In genomic region chr17:29611351-29612093, GRCh38 we compare ENCODE assay signal across 22 cellular contexts.
"Had no signal": no experiment of that assay in that cellular context is flagged by ENCODE, and none has a peak within 500 bp of the region (broad histone marks: within the 10 kb centered on the region; RNA-seq: fewer than 3 reads in every experiment).

No MANE protein-coding gene starts in this region.

- H3K4me3 ChIP-seq: ascending aorta, body of pancreas had no signal

- H3K9me3 ChIP-seq: ascending aorta, body of pancreas had no signal

- H3K27ac ChIP-seq: ascending aorta, body of pancreas had no signal

- H3K27ac Mint-ChIP-seq: activated B cell treated with CpG ODN at 0.5 μM for 24 hours; activated CD4-positive, alpha-beta memory T cell treated with anti-CD3 and anti-CD28 coated beads, Interleukin-2, amount 10 ng/mL, durations not matched to agents 7 days and 5 days; activated CD4-positive, alpha-beta T cell treated with anti-CD3 and anti-CD28 coated beads, Interleukin-2, amount 10 ng/mL, durations not matched to agents 7 days and 5 days; activated T-cell treated with anti-CD3 and anti-CD28 coated beads, Interleukin-2, amount 50 U/mL, for 72 hours had no signal

- H3K9me3 Mint-ChIP-seq: activated B cell treated with CpG ODN at 0.5 μM for 24 hours; activated CD4-positive, alpha-beta memory T cell treated with anti-CD3 and anti-CD28 coated beads, Interleukin-2, amount 10 ng/mL, durations not matched to agents 7 days and 5 days; activated CD4-positive, alpha-beta T cell treated with anti-CD3 and anti-CD28 coated beads, Interleukin-2, amount 10 ng/mL, durations not matched to agents 7 days and 5 days; activated naive CD4-positive, alpha-beta T cell treated with anti-CD3 and anti-CD28 coated beads, Interleukin-2, amount 50 U/mL, for 24 hours; activated T-cell treated with anti-CD3 and anti-CD28 coated beads, Interleukin-2, amount 50 U/mL, for 72 hours had no signal

- ATAC-seq: activated T-cell treated with anti-CD3 and anti-CD28 coated beads, Interleukin-2, amount 50 U/mL, for 72 hours; body of pancreas; PC-3 had no signal

- DNase-seq: activated B cell treated with CpG ODN at 0.5 μM for 24 hours; activated CD4-positive, alpha-beta memory T cell treated with anti-CD3 and anti-CD28 coated beads, Interleukin-2, amount 10 ng/mL, durations not matched to agents 7 days and 5 days; activated CD4-positive, alpha-beta T cell treated with anti-CD3 and anti-CD28 coated beads for 1 hour; activated CD4-positive, alpha-beta T cell treated with anti-CD3 and anti-CD28 coated beads, Interleukin-2, amount 10 ng/mL, durations not matched to agents 7 days and 5 days; activated effector memory CD4-positive, alpha-beta T cell treated with Interleukin-2 at 50 U/mL for 16 hours; activated naive CD4-positive, alpha-beta T cell; activated T-cell treated with anti-CD3 and anti-CD28 coated beads, Interleukin-2, amount 50 U/mL, for 72 hours; amniotic stem cell; body of pancreas; central memory CD4-positive, alpha-beta T cell; NCI-H1048; NCI-H146; NCI-H187 treated with DMSO at 0.1 percent for 48 hours; NCI-H2081 treated with DMSO at 0.1 percent for 48 hours; NCI-H446; NCI-H524; PC-3; SHP77 treated with DMSO at 0.1 percent for 48 hours; T-helper 2 cell; T1000 had no signal

- H3K36me3 ChIP-seq: ascending aorta had no signal

- H3K4me3 Mint-ChIP-seq: activated B cell treated with CpG ODN at 0.5 μM for 24 hours; activated CD4-positive, alpha-beta memory T cell treated with anti-CD3 and anti-CD28 coated beads, Interleukin-2, amount 10 ng/mL, durations not matched to agents 7 days and 5 days; activated CD4-positive, alpha-beta T cell treated with anti-CD3 and anti-CD28 coated beads, Interleukin-2, amount 10 ng/mL, durations not matched to agents 7 days and 5 days; activated naive CD4-positive, alpha-beta T cell treated with anti-CD3 and anti-CD28 coated beads, Interleukin-2, amount 50 U/mL, for 24 hours; activated T-cell treated with anti-CD3 and anti-CD28 coated beads, Interleukin-2, amount 50 U/mL, for 72 hours had no signal

- H3K27me3 ChIP-seq: ascending aorta had no signal

- H3K36me3 Mint-ChIP-seq: activated naive CD4-positive, alpha-beta T cell treated with anti-CD3 and anti-CD28 coated beads, Interleukin-2, amount 50 U/mL, for 24 hours had no signal

- H3K27me3 Mint-ChIP-seq: activated naive CD4-positive, alpha-beta T cell treated with anti-CD3 and anti-CD28 coated beads, Interleukin-2, amount 50 U/mL, for 24 hours had no signal
